23 cellular contexts compared by ENCODE assay signal in the genomic region with DNA sequence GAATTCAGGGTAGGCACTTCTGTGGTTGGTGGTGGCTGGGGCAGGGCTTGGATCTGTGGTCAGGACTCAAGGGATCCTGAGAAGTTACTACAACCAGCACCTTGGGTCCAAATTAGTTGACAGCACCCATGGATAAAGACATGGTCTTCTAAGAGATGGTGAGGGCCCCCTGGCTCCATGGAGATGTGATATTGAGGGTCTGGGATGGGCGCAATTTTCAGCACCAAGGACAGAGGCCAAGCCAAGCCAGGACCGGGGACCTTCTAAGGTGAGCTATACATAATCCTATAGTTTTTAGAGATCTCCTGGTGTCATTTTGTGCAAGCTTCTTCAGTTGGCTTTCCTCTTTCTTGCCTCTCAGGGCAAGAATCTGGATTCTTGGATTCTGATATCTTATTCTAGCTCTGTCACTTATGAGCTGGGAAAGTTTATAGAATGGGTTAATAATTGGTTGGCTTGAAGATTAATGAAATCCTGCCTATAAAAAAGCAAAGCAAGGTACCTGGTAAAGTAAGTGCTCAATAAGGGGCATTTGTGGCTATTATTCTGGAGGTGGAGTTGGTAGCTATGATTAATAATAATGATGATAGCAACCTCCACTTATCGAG.
DNase-seq lines count a peak whose midpoint lies in the region; ATAC-seq and TF ChIP-seq lines count a peak whose summit lies in the region.
"Had no signal": no experiment of that assay in that cellular context is flagged by ENCODE, and none has a peak within 500 bp of the region (broad histone marks: within the 10 kb centered on the region; RNA-seq: fewer than 3 reads in every experiment).

No MANE protein-coding gene starts in this region.

- no peak overlapping the region for H3K4me3 Mint-ChIP-seq in GM23338
- H3K4me3 Mint-ChIP-seq: activated naive CD8-positive, alpha-beta T cell; memory B cell; nephron; stimulated activated memory B cell treated with anti-CD40 and anti-IgM and Interleukin-4, amounts not matched to agents 10 μg/mL and 1 μg/mL and 100 μg/mL, for 72 hours; T-helper 2 cell treated with Interferon-gamma antibody and Interleukin-4, amounts not matched to agents 5 μg/mL and 100 μg/mL, for 36 hours had no signal

- H3K27me3 Mint-ChIP-seq in GM23338 (ENCODE audit: insufficient read depth, low read depth, poor library complexity), result peaks cover 3% of the 10 kb centered on the region

- no peaks in the 10 kb centered on the region for H3K9me3 Mint-ChIP-seq in GM23338
- H3K9me3 Mint-ChIP-seq: stimulated activated memory B cell treated with anti-CD40 and anti-IgM and Interleukin-4, amounts not matched to agents 10 μg/mL and 1 μg/mL and 100 μg/mL, for 72 hours; T-helper 2 cell treated with Interferon-gamma antibody and Interleukin-4, amounts not matched to agents 5 μg/mL and 100 μg/mL, for 36 hours had no signal

- H3K27ac Mint-ChIP-seq in GM23338, result no peak overlapping the region
- H3K27ac Mint-ChIP-seq: activated naive CD8-positive, alpha-beta T cell; memory B cell; nephron; stimulated activated memory B cell treated with anti-CD40 and anti-IgM and Interleukin-4, amounts not matched to agents 10 μg/mL and 1 μg/mL and 100 μg/mL, for 72 hours; T-helper 2 cell treated with Interferon-gamma antibody and Interleukin-4, amounts not matched to agents 5 μg/mL and 100 μg/mL, for 36 hours had no signal

- WGBS in hepatocyte (ENCODE audit: low lambda C conversion rate, missing lambda C conversion rate), result 39% methylated on average over 3 of the region's 3 CpGs

- H4K20me1 ChIP-seq in GM23338 (replicated peaks; ENCODE audit: insufficient read depth), result no peaks in the 10 kb centered on the region
- H4K20me1 ChIP-seq in hepatocyte (ENCODE audit: insufficient read depth, poor library complexity, severe bottlenecking), result no peaks in the 10 kb centered on the region
- H4K20me1 ChIP-seq: BLaER1 had no signal

- H3K4me3 ChIP-seq in GM23338, result no peak overlapping the region
- H3K4me3 ChIP-seq in hepatocyte, result no peak overlapping the region
- H3K4me3 ChIP-seq: BLaER1, esophagus squamous epithelium, GM23248, SJSA1, tibial nerve had no signal

- H3K4me2 ChIP-seq in GM23338 (no peak overlapping the region), hepatocyte (no peak overlapping the region)
- H3K4me2 ChIP-seq: BLaER1 had no signal

- ATAC-seq in GM23338, result peak; percentile 86
- ATAC-seq: stimulated activated memory B cell treated with anti-CD40 and anti-IgM and Interleukin-4, amounts not matched to agents 10 μg/mL and 1 μg/mL and 100 μg/mL, for 72 hours had no signal

- H3K4me1 Mint-ChIP-seq in GM23338, result no peaks in the 10 kb centered on the region
- H3K4me1 Mint-ChIP-seq: memory B cell; nephron; stimulated activated memory B cell treated with anti-CD40 and anti-IgM and Interleukin-4, amounts not matched to agents 10 μg/mL and 1 μg/mL and 100 μg/mL, for 72 hours had no signal

- no peaks in the 10 kb centered on the region for H3F3A ChIP-seq in GM23338 (replicated peaks; ENCODE audit: low read depth)

- H3K27me3 ChIP-seq in GM23338 (ENCODE audit: insufficient read depth) (no peaks in the 10 kb centered on the region), hepatocyte (peaks cover 27% of the 10 kb centered on the region)
- H3K27me3 ChIP-seq: BLaER1 had no signal

- H3K27ac ChIP-seq in GM23338 (ENCODE audit: low read depth) (no peak overlapping the region), hepatocyte (no peak overlapping the region)
- H3K27ac ChIP-seq: BLaER1, esophagus squamous epithelium, GM23248, HL-60, SJSA1, tibial nerve had no signal

- H3K36me3 Mint-ChIP-seq in GM23338 (ENCODE audit: low read depth), result no peaks in the 10 kb centered on the region
- H3K36me3 Mint-ChIP-seq: activated naive CD8-positive, alpha-beta T cell; memory B cell; stimulated activated memory B cell treated with anti-CD40 and anti-IgM and Interleukin-4, amounts not matched to agents 10 μg/mL and 1 μg/mL and 100 μg/mL, for 72 hours had no signal

- no peaks in the 10 kb centered on the region for H3K79me2 ChIP-seq in GM23338 (replicated peaks; ENCODE audit: insufficient read depth)
- no peaks in the 10 kb centered on the region for H3K79me2 ChIP-seq in hepatocyte

- H3K36me3 ChIP-seq in GM23338 (ENCODE audit: insufficient read depth) (no peaks in the 10 kb centered on the region), hepatocyte (replicated peaks; ENCODE audit: insufficient read depth, low read depth) (no peaks in the 10 kb centered on the region)
- H3K36me3 ChIP-seq: BLaER1, esophagus squamous epithelium, SJSA1, tibial nerve had no signal

- in situ Hi-C loops in ACHN (cut with HindIII; ENCODE audit: low pct_ligation_motif_present, low pct_unique_long_range_greater_than_20kb, low sequenced_read_pairs), result no loop called here

- H3K4me1 ChIP-seq in GM23338 (ENCODE audit: insufficient read depth) (no peaks in the 10 kb centered on the region; the same call in 1 of the 2 replicates), hepatocyte (ENCODE audit: insufficient read depth) (no peaks in the 10 kb centered on the region)
- H3K4me1 ChIP-seq: BLaER1, esophagus squamous epithelium, SJSA1, tibial nerve had no signal

- H3K9me3 ChIP-seq in hepatocyte (ENCODE audit: low read depth), result no peaks in the 10 kb centered on the region
- H3K9me3 ChIP-seq: BLaER1, esophagus squamous epithelium, SJSA1, tibial nerve had no signal

- H2AFZ ChIP-seq in GM23338 (no peak overlapping the region), hepatocyte (no peak overlapping the region)
- H2AFZ ChIP-seq: GM23248 had no signal

- DNase-seq in ACHN (peak; percentile 22), GM23338 (ENCODE audit: low spot score) (peak; percentile 70), hepatocyte (ENCODE audit: low spot score) (peak; percentile 17), NCI-H1092 treated with DMSO at 0.1 percent for 48 hours (lab: John Stamatoyannopoulos, UW) (no peak), COR-L47 (lab: John Stamatoyannopoulos, UW) (no peak), DMS53 treated with DMSO at 0.1 percent for 48 hours (lab: John Stamatoyannopoulos, UW; ENCODE audit: unreplicated experiment) (no peak), NCI-H1048 (lab: John Stamatoyannopoulos, UW) (no peak)
- DNase-seq: activated CD4-positive, alpha-beta T cell treated with anti-CD3 and anti-CD28 coated beads for 1 hour; esophagus squamous epithelium; GM23248; Kasumi-1; NCI-H146; NCI-H446 had no signal

- H3K9me2 ChIP-seq in GM23338 (ENCODE audit: insufficient read depth), result peaks cover 5% of the 10 kb centered on the region; the same call in 1 of the 2 replicates
- no peaks in the 10 kb centered on the region for H3K9me2 ChIP-seq in hepatocyte (replicated peaks; ENCODE audit: insufficient read depth)

- TF ChIP-seq CTCF in GM23338 (conservative IDR thresholded peaks at IDR 0.05; ENCODE audit: low read depth in 2 of 2), result no peak
- no peak for TF ChIP-seq CTCF in hepatocyte (IDR thresholded peaks at IDR 0.05; ENCODE audit: poor library complexity)

TF ChIP-seq in GM23338, 12 proteins besides CTCF, POLR2A, EP300 and RAD21:
- no peak for TF ChIP-seq NANOG (IDR thresholded peaks at IDR 0.05; ENCODE audit: borderline replicate concordance)
- TF ChIP-seq, protein P1, sequence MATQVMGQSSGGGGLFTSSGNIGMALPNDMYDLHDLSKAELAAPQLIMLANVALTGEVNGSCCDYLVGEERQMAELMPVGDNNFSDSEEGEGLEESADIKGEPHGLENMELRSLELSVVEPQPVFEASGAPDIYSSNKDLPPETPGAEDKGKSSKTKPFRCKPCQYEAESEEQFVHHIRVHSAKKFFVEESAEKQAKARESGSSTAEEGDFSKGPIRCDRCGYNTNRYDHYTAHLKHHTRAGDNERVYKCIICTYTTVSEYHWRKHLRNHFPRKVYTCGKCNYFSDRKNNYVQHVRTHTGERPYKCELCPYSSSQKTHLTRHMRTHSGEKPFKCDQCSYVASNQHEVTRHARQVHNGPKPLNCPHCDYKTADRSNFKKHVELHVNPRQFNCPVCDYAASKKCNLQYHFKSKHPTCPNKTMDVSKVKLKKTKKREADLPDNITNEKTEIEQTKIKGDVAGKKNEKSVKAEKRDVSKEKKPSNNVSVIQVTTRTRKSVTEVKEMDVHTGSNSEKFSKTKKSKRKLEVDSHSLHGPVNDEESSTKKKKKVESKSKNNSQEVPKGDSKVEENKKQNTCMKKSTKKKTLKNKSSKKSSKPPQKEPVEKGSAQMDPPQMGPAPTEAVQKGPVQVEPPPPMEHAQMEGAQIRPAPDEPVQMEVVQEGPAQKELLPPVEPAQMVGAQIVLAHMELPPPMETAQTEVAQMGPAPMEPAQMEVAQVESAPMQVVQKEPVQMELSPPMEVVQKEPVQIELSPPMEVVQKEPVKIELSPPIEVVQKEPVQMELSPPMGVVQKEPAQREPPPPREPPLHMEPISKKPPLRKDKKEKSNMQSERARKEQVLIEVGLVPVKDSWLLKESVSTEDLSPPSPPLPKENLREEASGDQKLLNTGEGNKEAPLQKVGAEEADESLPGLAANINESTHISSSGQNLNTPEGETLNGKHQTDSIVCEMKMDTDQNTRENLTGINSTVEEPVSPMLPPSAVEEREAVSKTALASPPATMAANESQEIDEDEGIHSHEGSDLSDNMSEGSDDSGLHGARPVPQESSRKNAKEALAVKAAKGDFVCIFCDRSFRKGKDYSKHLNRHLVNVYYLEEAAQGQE (IDR thresholded peaks at IDR 0.05; ENCODE audit: unreplicated experiment), result peak; percentile 90

TF ChIP-seq in PFSK-1, 5 proteins besides CTCF, POLR2A, EP300 and RAD21 (continues in another document):
- no peak for TF ChIP-seq SIN3A (IDR thresholded peaks at IDR 0.05; ENCODE audit: borderline replicate concordance, insufficient read depth, low read length)

Comparison
In these comparisons a context has a peak if more than half of its experiments do, and no peak if none do; other contexts are left out.
1. DNase-seq: peak in ACHN (single experiment), GM23338 (single experiment) and hepatocyte (single experiment); none in NCI-H1092 treated with DMSO at 0.1 percent for 48 hours (single experiment), COR-L47 (single experiment), DMS53 treated with DMSO at 0.1 percent for 48 hours (single experiment) and NCI-H1048 (single experiment).